16 cellular contexts compared by ENCODE assay signal in the genomic region with DNA sequence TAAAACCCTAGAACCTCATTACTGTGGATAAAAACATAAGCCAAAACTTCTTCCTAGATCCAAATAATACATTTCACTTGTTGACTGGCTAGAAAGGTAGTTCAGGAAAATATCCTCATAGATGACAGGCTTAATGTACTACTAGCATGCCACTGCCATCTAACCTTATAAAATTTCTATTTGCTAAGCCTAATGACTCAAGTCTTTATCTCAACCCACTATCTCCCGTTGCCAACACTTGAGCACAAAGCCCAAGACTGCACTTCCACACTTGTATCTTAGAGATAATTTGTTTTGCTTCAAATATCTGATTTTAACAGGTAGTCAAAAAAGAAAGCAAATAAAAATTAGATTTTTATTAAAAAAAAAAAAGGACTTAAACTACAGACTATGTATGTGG. TPM values are rescaled to one million over a fixed set of nuclear protein-coding genes. Genes with fewer than 3 reads are reported as not detected.
DNase-seq lines count a peak whose midpoint lies in the region; ATAC-seq, FAIRE-seq and TF ChIP-seq lines count a peak whose summit lies in the region.
"Had no signal": no experiment of that assay in that cellular context is flagged by ENCODE, and none has a peak within 500 bp of the region (broad histone marks: within the 10 kb centered on the region; RNA-seq: fewer than 3 reads in every experiment).

No MANE protein-coding gene starts in this region.

- no peak overlapping the region for H3K4me3 Mint-ChIP-seq in activated CD4-positive, alpha-beta memory T cell treated with anti-CD3 and anti-CD28 coated beads for 36 hours
- no peak overlapping the region for H3K4me3 Mint-ChIP-seq in activated CD8-positive, alpha-beta T cell treated with anti-CD3 and anti-CD28 coated beads, Interleukin-2, amount 10 ng/mL, durations not matched to agents 7 days and 5 days

- FAIRE-seq in RCC 7860 (lab: Jason Lieb, UNC) (peak; percentile 8), islet of Langerhans (lab: Jason Lieb, UNC) (peak; percentile 62)
- FAIRE-seq: GM19239 had no signal

- H3K9me3 Mint-ChIP-seq in activated CD4-positive, alpha-beta memory T cell treated with anti-CD3 and anti-CD28 coated beads for 36 hours = no peaks in the 10 kb centered on the region
- no peaks in the 10 kb centered on the region for H3K9me3 Mint-ChIP-seq in activated CD8-positive, alpha-beta T cell treated with anti-CD3 and anti-CD28 coated beads, Interleukin-2, amount 10 ng/mL, durations not matched to agents 7 days and 5 days (ENCODE audit: insufficient read depth)

- no peaks in the 10 kb centered on the region for H3K27me3 Mint-ChIP-seq in activated CD4-positive, alpha-beta memory T cell treated with anti-CD3 and anti-CD28 coated beads for 36 hours
- H3K27me3 Mint-ChIP-seq in activated CD8-positive, alpha-beta T cell treated with anti-CD3 and anti-CD28 coated beads, Interleukin-2, amount 10 ng/mL, durations not matched to agents 7 days and 5 days (ENCODE audit: low read depth) = no peaks in the 10 kb centered on the region

- H3K4me1 Mint-ChIP-seq in activated CD4-positive, alpha-beta memory T cell treated with anti-CD3 and anti-CD28 coated beads for 36 hours (ENCODE audit: low read depth) = peaks cover 2% of the 10 kb centered on the region
- no peaks in the 10 kb centered on the region for H3K4me1 Mint-ChIP-seq in activated CD8-positive, alpha-beta T cell treated with anti-CD3 and anti-CD28 coated beads, Interleukin-2, amount 10 ng/mL, durations not matched to agents 7 days and 5 days (ENCODE audit: low read depth)

- CTCF ChIA-PET in activated CD4-positive, alpha-beta memory T cell treated with anti-CD3 and anti-CD28 coated beads for 36 hours (lab: Charles Lee) = interaction anchor here (0.5 to 0.6 kb wide), 2 partner anchors 79 to 521 kb away, joined by 3 read pairs; no protein-coding TSS in a partner anchor
- CTCF ChIA-PET in activated CD8-positive, alpha-beta T cell treated with anti-CD3 and anti-CD28 coated beads, Interleukin-2, amount 10 ng/mL, durations not matched to agents 7 days and 5 days (lab: Charles Lee) = interaction anchor here (1.0 kb wide), 1 partner anchor 79 kb away, joined by 3 read pairs; no protein-coding TSS in a partner anchor

- no peak overlapping the region for H3K4me3 ChIP-seq in LNCaP clone FGC (ENCODE audit: low read depth, low read length)
- H3K4me3 ChIP-seq: HAP-1 had no signal

- intact Hi-C loops in activated CD4-positive, alpha-beta memory T cell treated with anti-CD3 and anti-CD28 coated beads for 36 hours (cut with micrococcal nuclease) = no loop called here

- ATAC-seq in HG02759 (IDR thresholded peaks at IDR 0.05; ENCODE audit: unreplicated experiment) = no peak
- ATAC-seq in activated CD8-positive, alpha-beta T cell treated with anti-CD3 and anti-CD28 coated beads, Interleukin-2, amount 10 ng/mL, durations not matched to agents 7 days and 5 days = no peak

- H3K36me3 Mint-ChIP-seq in activated CD4-positive, alpha-beta memory T cell treated with anti-CD3 and anti-CD28 coated beads for 36 hours = peaks cover 3% of the 10 kb centered on the region
- no peaks in the 10 kb centered on the region for H3K36me3 Mint-ChIP-seq in activated CD8-positive, alpha-beta T cell treated with anti-CD3 and anti-CD28 coated beads, Interleukin-2, amount 10 ng/mL, durations not matched to agents 7 days and 5 days (ENCODE audit: low read depth)

- no peak for TF ChIP-seq CTCF in LNCaP clone FGC (IDR thresholded peaks at IDR 0.05; ENCODE audit: control insufficient read depth, extremely low read depth, insufficient read depth)

- no peak overlapping the region for H3K27ac Mint-ChIP-seq in activated CD4-positive, alpha-beta memory T cell treated with anti-CD3 and anti-CD28 coated beads for 36 hours
- no peak overlapping the region for H3K27ac Mint-ChIP-seq in activated CD8-positive, alpha-beta T cell treated with anti-CD3 and anti-CD28 coated beads, Interleukin-2, amount 10 ng/mL, durations not matched to agents 7 days and 5 days

- DNase-seq in LNCaP clone FGC (ENCODE audit: low read depth) (peak; percentile 85), RCC 7860 (ENCODE audit: low spot score) (no peak), NCI-H2107 treated with DMSO at 0.1 percent for 48 hours (lab: John Stamatoyannopoulos, UW; ENCODE audit: unreplicated experiment) (no peak)
- DNase-seq in activated CD4-positive, alpha-beta memory T cell treated with anti-CD3 and anti-CD28 coated beads for 36 hours = no peak
- DNase-seq in activated CD8-positive, alpha-beta T cell treated with anti-CD3 and anti-CD28 coated beads, Interleukin-2, amount 10 ng/mL, durations not matched to agents 7 days and 5 days = no peak
- DNase-seq: COR-L47, DMS153, NCI-H1092, NCI-H146, NCI-H2081 treated with DMSO at 0.1 percent for 48 hours, NCI-H526 treated with DMSO at 0.1 percent for 48 hours, RPMI8226 had no signal

- POLR2A ChIA-PET in activated CD4-positive, alpha-beta memory T cell treated with anti-CD3 and anti-CD28 coated beads for 36 hours (lab: Charles Lee) = no interaction called here
- POLR2A ChIA-PET in activated CD8-positive, alpha-beta T cell treated with anti-CD3 and anti-CD28 coated beads, Interleukin-2, amount 10 ng/mL, durations not matched to agents 7 days and 5 days (lab: Charles Lee) = no interaction called here

RNA-seq across cellular contexts. Expression of gene FBXL17, which starts 42.7 kb away (rescaled TPM):
- 1 to 10 TPM; 5.5 to 6.7 TPM for total RNA-seq in activated CD4-positive, alpha-beta memory T cell treated with anti-CD3 and anti-CD28 coated beads for 36 hours
- total RNA-seq in activated CD8-positive, alpha-beta T cell treated with anti-CD3 and anti-CD28 coated beads, Interleukin-2, amount 10 ng/mL, durations not matched to agents 7 days and 5 days = 1 to 10 TPM; 6.6 to 9.4 TPM
